In the genomic region with DNA sequence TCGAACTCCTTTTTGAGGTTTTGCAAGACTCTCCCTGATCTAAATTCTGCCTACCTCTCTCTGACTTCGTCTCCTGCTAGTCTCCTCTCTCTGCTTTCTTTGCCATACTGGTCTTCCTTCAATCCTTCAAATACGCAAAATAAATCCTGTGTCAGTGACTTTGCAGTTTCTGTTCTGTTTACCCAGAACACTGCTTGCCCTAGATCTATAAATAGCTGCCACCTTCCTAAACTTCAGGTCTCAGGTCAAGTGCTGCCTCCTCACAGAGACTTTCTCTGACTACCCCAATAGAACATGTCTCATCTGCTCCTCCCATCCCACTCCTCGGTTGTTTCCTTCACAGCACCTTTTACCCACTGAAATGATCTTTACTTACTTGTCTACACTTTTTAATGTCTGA, we compare ENCODE assay signal across 18 cellular contexts.
DNase-seq lines count a peak whose midpoint lies in the region; ATAC-seq, FAIRE-seq and TF ChIP-seq lines count a peak whose summit lies in the region.
"Had no signal": no experiment of that assay in that cellular context is flagged by ENCODE, and none has a peak within 500 bp of the region (broad histone marks: within the 10 kb centered on the region; RNA-seq: fewer than 3 reads in every experiment).

No MANE protein-coding gene starts in this region.

- no peak overlapping the region for H3K4me3 Mint-ChIP-seq in activated naive CD8-positive, alpha-beta T cell treated with anti-CD3 and anti-CD28 coated beads, Interleukin-2, amount 50 U/mL, for 24 hours
- H3K4me3 Mint-ChIP-seq in naive thymus-derived CD8-positive, alpha-beta T cell, result no peak overlapping the region

- in situ Hi-C loops in G401 (cut with HindIII; ENCODE audit: low sequenced_read_pairs), result no loop called here

- no peaks in the 10 kb centered on the region for H3K27me3 Mint-ChIP-seq in activated naive CD8-positive, alpha-beta T cell treated with anti-CD3 and anti-CD28 coated beads, Interleukin-2, amount 50 U/mL, for 24 hours
- no peaks in the 10 kb centered on the region for H3K27me3 Mint-ChIP-seq in naive thymus-derived CD8-positive, alpha-beta T cell

- peak overlapping the region; percentile 26 for H3K27ac Mint-ChIP-seq in activated naive CD8-positive, alpha-beta T cell treated with anti-CD3 and anti-CD28 coated beads, Interleukin-2, amount 50 U/mL, for 24 hours
- H3K27ac Mint-ChIP-seq in naive thymus-derived CD8-positive, alpha-beta T cell, result peak overlapping the region in 8 of 10 donors; percentile 6 to 54 (median 37)

- peaks cover 4% of the 10 kb centered on the region for H3K4me1 Mint-ChIP-seq in activated naive CD8-positive, alpha-beta T cell treated with anti-CD3 and anti-CD28 coated beads, Interleukin-2, amount 50 U/mL, for 24 hours
- H3K4me1 Mint-ChIP-seq in naive thymus-derived CD8-positive, alpha-beta T cell, result peaks cover 2 to 8% (median 4%) of the 10 kb centered on the region in 4 donors

- POLR2A ChIA-PET in naive thymus-derived CD8-positive, alpha-beta T cell (lab: Charles Lee), result no interaction called here

- no peak for TF ChIP-seq POLR2A in GM12891 (IDR thresholded peaks at IDR 0.05; ENCODE audit: low read depth, low read length)

- no peak for ATAC-seq in activated naive CD8-positive, alpha-beta T cell treated with anti-CD3 and anti-CD28 coated beads, Interleukin-2, amount 50 U/mL, for 24 hours
- no peak for ATAC-seq in naive thymus-derived CD8-positive, alpha-beta T cell
- no peak for ATAC-seq in HG03135 (IDR thresholded peaks at IDR 0.05; ENCODE audit: unreplicated experiment)
- ATAC-seq: lower lobe of right lung had no signal

- H3K9me3 Mint-ChIP-seq in activated naive CD8-positive, alpha-beta T cell treated with anti-CD3 and anti-CD28 coated beads, Interleukin-2, amount 50 U/mL, for 24 hours, result no peaks in the 10 kb centered on the region
- no peaks in the 10 kb centered on the region for H3K9me3 Mint-ChIP-seq in naive thymus-derived CD8-positive, alpha-beta T cell

- H3K36me3 Mint-ChIP-seq in activated naive CD8-positive, alpha-beta T cell treated with anti-CD3 and anti-CD28 coated beads, Interleukin-2, amount 50 U/mL, for 24 hours (ENCODE audit: low read depth), result peaks cover 21% of the 10 kb centered on the region
- peaks cover 0 to 57% (median 2%) of the 10 kb centered on the region in 3 donors for H3K36me3 Mint-ChIP-seq in naive thymus-derived CD8-positive, alpha-beta T cell

- DNase-seq in DMS53 (lab: John Stamatoyannopoulos, UW) (peak; percentile 21), DMS53 treated with DMSO at 0.1 percent for 48 hours (lab: John Stamatoyannopoulos, UW; ENCODE audit: unreplicated experiment) (no peak), GM12891 (ENCODE audit: insufficient read length, low spot score) (no peak), UCSD-AML1 (lab: John Stamatoyannopoulos, UW; ENCODE audit: unreplicated experiment) (no peak), G401 (ENCODE audit: low spot score) (no peak)
- DNase-seq in activated naive CD8-positive, alpha-beta T cell treated with anti-CD3 and anti-CD28 coated beads, Interleukin-2, amount 50 U/mL, for 24 hours, result no peak
- no peak for DNase-seq in naive thymus-derived CD8-positive, alpha-beta T cell
- DNase-seq: 8988T, Caco-2, esophagus squamous epithelium, hippocampal formation, lower lobe of right lung, NCI-H2029 treated with DMSO at 0.1 percent for 48 hours, NCI-H774, SHP77 treated with DMSO at 0.1 percent for 48 hours, small intestine had no signal

- FAIRE-seq in GM12891 (lab: Jason Lieb, UNC), result peak; percentile 73
- FAIRE-seq: colon, small intestine had no signal

TF ChIP-seq in GM12891, 5 proteins besides CTCF, POLR2A, EP300 and RAD21:
- no peak for TF ChIP-seq PAX5 (IDR thresholded peaks at IDR 0.05; ENCODE audit: insufficient read depth, low read length, severe bottlenecking)
- no peak for TF ChIP-seq SPI1 (IDR thresholded peaks at IDR 0.05; ENCODE audit: low read depth, low read length)
- TF ChIP-seq POU2F2 (IDR thresholded peaks at IDR 0.05; ENCODE audit: low read depth, low read length), result no peak
- no peak for TF ChIP-seq TAF1 (IDR thresholded peaks at IDR 0.05; ENCODE audit: low read depth, low read length)
- no peak for TF ChIP-seq POLR2AphosphoS5 (IDR thresholded peaks at IDR 0.05; ENCODE audit: low read depth, low read length)
